ENCODE assay signal across 1 cellular context in the genomic region with DNA sequence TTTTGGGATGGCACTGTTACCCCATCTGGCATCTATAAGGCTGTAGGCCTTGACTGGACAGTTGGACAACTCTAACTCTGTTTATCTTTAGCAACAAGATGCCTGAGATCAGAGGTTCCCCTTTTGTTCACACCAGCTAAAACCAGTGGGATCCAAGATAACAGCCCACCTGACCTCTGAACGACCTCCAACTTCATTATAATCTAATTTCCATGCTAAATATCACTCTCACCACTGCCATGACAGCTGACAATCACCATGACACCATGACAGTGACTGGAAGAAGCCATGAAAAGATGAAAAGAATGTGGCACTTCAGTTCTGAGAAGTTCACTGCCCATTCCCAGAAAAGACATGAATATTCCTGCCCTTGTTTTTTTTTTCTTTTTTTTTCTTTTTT.
A peak's percentile ranks its signal among the peaks of the same experiment; 100 is the strongest.
TF ChIP-seq lines count a peak whose summit lies in the region.

No MANE protein-coding gene starts in this region.

TF ChIP-seq in K562, 482 proteins besides CTCF, POLR2A, EP300 and RAD21 (continued from another document):
- TF ChIP-seq, protein P1, sequence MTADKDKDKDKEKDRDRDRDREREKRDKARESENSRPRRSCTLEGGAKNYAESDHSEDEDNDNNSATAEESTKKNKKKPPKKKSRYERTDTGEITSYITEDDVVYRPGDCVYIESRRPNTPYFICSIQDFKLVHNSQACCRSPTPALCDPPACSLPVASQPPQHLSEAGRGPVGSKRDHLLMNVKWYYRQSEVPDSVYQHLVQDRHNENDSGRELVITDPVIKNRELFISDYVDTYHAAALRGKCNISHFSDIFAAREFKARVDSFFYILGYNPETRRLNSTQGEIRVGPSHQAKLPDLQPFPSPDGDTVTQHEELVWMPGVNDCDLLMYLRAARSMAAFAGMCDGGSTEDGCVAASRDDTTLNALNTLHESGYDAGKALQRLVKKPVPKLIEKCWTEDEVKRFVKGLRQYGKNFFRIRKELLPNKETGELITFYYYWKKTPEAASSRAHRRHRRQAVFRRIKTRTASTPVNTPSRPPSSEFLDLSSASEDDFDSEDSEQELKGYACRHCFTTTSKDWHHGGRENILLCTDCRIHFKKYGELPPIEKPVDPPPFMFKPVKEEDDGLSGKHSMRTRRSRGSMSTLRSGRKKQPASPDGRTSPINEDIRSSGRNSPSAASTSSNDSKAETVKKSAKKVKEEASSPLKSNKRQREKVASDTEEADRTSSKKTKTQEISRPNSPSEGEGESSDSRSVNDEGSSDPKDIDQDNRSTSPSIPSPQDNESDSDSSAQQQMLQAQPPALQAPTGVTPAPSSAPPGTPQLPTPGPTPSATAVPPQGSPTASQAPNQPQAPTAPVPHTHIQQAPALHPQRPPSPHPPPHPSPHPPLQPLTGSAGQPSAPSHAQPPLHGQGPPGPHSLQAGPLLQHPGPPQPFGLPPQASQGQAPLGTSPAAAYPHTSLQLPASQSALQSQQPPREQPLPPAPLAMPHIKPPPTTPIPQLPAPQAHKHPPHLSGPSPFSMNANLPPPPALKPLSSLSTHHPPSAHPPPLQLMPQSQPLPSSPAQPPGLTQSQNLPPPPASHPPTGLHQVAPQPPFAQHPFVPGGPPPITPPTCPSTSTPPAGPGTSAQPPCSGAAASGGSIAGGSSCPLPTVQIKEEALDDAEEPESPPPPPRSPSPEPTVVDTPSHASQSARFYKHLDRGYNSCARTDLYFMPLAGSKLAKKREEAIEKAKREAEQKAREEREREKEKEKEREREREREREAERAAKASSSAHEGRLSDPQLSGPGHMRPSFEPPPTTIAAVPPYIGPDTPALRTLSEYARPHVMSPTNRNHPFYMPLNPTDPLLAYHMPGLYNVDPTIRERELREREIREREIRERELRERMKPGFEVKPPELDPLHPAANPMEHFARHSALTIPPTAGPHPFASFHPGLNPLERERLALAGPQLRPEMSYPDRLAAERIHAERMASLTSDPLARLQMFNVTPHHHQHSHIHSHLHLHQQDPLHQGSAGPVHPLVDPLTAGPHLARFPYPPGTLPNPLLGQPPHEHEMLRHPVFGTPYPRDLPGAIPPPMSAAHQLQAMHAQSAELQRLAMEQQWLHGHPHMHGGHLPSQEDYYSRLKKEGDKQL (CRISPR knock-in tag; IDR thresholded peaks at IDR 0.05; ENCODE audit: borderline replicate concordance) = no peak
- TF ChIP-seq PCBP1 (IDR thresholded peaks at IDR 0.05; ENCODE audit: low read depth, low read length, poor library complexity, severe bottlenecking) = no peak
- TF ChIP-seq BMI1 (IDR thresholded peaks at IDR 0.05; ENCODE audit: low read length) = no peak
- no peak for TF ChIP-seq ZNF785 (CRISPR knock-in tag; IDR thresholded peaks at IDR 0.05)
- TF ChIP-seq ILK (tag; IDR thresholded peaks at IDR 0.05; ENCODE audit: borderline replicate concordance, low read depth) = no peak
- TF ChIP-seq, protein P2, sequence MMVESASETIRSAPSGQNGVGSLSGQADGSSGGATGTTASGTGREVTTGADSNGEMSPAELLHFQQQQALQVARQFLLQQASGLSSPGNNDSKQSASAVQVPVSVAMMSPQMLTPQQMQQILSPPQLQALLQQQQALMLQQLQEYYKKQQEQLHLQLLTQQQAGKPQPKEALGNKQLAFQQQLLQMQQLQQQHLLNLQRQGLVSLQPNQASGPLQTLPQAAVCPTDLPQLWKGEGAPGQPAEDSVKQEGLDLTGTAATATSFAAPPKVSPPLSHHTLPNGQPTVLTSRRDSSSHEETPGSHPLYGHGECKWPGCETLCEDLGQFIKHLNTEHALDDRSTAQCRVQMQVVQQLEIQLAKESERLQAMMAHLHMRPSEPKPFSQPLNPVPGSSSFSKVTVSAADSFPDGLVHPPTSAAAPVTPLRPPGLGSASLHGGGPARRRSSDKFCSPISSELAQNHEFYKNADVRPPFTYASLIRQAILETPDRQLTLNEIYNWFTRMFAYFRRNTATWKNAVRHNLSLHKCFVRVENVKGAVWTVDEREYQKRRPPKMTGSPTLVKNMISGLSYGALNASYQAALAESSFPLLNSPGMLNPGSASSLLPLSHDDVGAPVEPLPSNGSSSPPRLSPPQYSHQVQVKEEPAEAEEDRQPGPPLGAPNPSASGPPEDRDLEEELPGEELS (CRISPR knock-in tag; IDR thresholded peaks at IDR 0.05; ENCODE audit: borderline replicate concordance) = no peak
- peak; percentile 85 for TF ChIP-seq CBFA2T3 (IDR thresholded peaks at IDR 0.05)
- 0 out of 2 replicates have a peak, but pooled peaks have one; percentile 34 for TF ChIP-seq SPI1 (IDR thresholded peaks at IDR 0.05; ENCODE audit: borderline replicate concordance, low read depth, low read length)
- TF ChIP-seq, protein P3, sequence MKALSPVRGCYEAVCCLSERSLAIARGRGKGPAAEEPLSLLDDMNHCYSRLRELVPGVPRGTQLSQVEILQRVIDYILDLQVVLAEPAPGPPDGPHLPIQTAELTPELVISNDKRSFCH (CRISPR knock-in tag; IDR thresholded peaks at IDR 0.05) = no peak
- TF ChIP-seq, protein P3 (tag; IDR thresholded peaks at IDR 0.05) = no peak
- TF ChIP-seq, protein P4, sequence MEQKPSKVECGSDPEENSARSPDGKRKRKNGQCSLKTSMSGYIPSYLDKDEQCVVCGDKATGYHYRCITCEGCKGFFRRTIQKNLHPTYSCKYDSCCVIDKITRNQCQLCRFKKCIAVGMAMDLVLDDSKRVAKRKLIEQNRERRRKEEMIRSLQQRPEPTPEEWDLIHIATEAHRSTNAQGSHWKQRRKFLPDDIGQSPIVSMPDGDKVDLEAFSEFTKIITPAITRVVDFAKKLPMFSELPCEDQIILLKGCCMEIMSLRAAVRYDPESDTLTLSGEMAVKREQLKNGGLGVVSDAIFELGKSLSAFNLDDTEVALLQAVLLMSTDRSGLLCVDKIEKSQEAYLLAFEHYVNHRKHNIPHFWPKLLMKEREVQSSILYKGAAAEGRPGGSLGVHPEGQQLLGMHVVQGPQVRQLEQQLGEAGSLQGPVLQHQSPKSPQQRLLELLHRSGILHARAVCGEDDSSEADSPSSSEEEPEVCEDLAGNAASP (IDR thresholded peaks at IDR 0.05) = no peak
- no peak for TF ChIP-seq NEUROD1 (IDR thresholded peaks at IDR 0.05; ENCODE audit: borderline replicate concordance, low read depth, low read length, partially characterized antibody)
- TF ChIP-seq, protein P5, sequence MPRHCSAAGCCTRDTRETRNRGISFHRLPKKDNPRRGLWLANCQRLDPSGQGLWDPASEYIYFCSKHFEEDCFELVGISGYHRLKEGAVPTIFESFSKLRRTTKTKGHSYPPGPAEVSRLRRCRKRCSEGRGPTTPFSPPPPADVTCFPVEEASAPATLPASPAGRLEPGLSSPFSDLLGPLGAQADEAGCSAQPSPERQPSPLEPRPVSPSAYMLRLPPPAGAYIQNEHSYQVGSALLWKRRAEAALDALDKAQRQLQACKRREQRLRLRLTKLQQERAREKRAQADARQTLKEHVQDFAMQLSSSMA (CRISPR knock-in tag; IDR thresholded peaks at IDR 0.05) = no peak
- no peak for TF ChIP-seq MAFF (IDR thresholded peaks at IDR 0.05; ENCODE audit: low read length)
- TF ChIP-seq NFXL1 (CRISPR knock-in tag; IDR thresholded peaks at IDR 0.05) = no peak
- TF ChIP-seq PHTF2 (CRISPR knock-in tag; IDR thresholded peaks at IDR 0.05) = no peak
- TF ChIP-seq, protein P6, sequence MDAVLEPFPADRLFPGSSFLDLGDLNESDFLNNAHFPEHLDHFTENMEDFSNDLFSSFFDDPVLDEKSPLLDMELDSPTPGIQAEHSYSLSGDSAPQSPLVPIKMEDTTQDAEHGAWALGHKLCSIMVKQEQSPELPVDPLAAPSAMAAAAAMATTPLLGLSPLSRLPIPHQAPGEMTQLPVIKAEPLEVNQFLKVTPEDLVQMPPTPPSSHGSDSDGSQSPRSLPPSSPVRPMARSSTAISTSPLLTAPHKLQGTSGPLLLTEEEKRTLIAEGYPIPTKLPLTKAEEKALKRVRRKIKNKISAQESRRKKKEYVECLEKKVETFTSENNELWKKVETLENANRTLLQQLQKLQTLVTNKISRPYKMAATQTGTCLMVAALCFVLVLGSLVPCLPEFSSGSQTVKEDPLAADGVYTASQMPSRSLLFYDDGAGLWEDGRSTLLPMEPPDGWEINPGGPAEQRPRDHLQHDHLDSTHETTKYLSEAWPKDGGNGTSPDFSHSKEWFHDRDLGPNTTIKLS (IDR thresholded peaks at IDR 0.05; ENCODE audit: borderline replicate concordance, low read depth) = no peak
- no peak for TF ChIP-seq KAT2B (IDR thresholded peaks at IDR 0.05; ENCODE audit: low read depth, low read length)
- peak; percentile 74 for TF ChIP-seq LEF1 (IDR thresholded peaks at IDR 0.05)
- TF ChIP-seq KLF1 (tag; IDR thresholded peaks at IDR 0.05) = no peak
- TF ChIP-seq TCF7L2 (IDR thresholded peaks at IDR 0.05; ENCODE audit: low read depth, low read length) = no peak
